Comparison of ENCODE assay signal across 22 cellular contexts in the genomic region with DNA sequence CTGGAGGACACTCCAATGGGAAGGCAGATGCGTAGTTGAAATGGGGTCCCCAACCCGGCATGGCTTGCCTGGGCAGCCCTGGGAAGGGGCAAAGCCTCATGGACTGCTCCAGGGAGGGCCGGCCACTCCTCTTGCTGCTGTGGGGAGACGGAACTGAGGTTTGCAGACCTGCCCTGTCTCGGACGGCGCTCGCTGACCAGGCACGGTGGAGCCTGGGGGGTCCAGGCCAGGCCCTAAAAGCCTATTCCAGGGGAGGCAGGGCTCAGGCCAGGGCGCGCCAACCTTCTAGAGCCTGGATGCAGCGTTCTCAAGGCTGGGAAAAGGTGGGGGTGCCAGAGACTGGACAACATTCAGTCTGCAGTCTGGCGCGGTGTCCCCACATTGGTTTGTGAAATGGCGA. TPM values are rescaled to one million over a fixed set of nuclear protein-coding genes. Genes with fewer than 3 reads are reported as not detected.
DNase-seq lines count a peak whose midpoint lies in the region; ATAC-seq and TF ChIP-seq lines count a peak whose summit lies in the region.
"Had no signal": no experiment of that assay in that cellular context is flagged by ENCODE, and none has a peak within 500 bp of the region (broad histone marks: within the 10 kb centered on the region; RNA-seq: fewer than 3 reads in every experiment).

No MANE protein-coding gene starts in this region.

- H3K4me3 Mint-ChIP-seq in endodermal cell (no peak overlapping the region), neural progenitor cell (no peak overlapping the region)
- H3K4me3 Mint-ChIP-seq: CD4-positive, CD25-positive, alpha-beta regulatory T cell; CD8-positive, alpha-beta T cell; H9 had no signal

- TF ChIP-seq CTCF in endodermal cell (conservative IDR thresholded peaks at IDR 0.05), result no peak
- no peak for TF ChIP-seq CTCF in neural progenitor cell (IDR thresholded peaks at IDR 0.05)

- peaks cover 12% of the 10 kb centered on the region for H3K4me1 Mint-ChIP-seq in endodermal cell
- peaks cover 12% of the 10 kb centered on the region for H3K4me1 Mint-ChIP-seq in neural progenitor cell
- H3K4me1 Mint-ChIP-seq: CD4-positive, CD25-positive, alpha-beta regulatory T cell had no signal

- no peaks in the 10 kb centered on the region for H4K20me1 ChIP-seq in BLaER1
- H4K20me1 ChIP-seq in neural progenitor cell (ENCODE audit: low read depth), result no peaks in the 10 kb centered on the region

- H3K27me3 ChIP-seq in BLaER1, result no peaks in the 10 kb centered on the region
- H3K27me3 ChIP-seq in endodermal cell (ENCODE audit: control insufficient read depth, insufficient read depth, low read length, poor library complexity, severe bottlenecking), result no peaks in the 10 kb centered on the region
- no peaks in the 10 kb centered on the region for H3K27me3 ChIP-seq in neural progenitor cell
- H3K27me3 ChIP-seq: BE2C had no signal

- intact Hi-C loops in sciatic nerve (cut with DNase I), result no loop called here

- H3K4me3 ChIP-seq in BLaER1 (no peak overlapping the region), endodermal cell (ENCODE audit: low read length) (no peak overlapping the region), neural progenitor cell (no peak overlapping the region)
- H3K4me3 ChIP-seq: GM12878, GM23248 had no signal

- peaks cover 47% of the 10 kb centered on the region for H3K4me1 ChIP-seq in BLaER1
- peaks cover under 1% of the 10 kb centered on the region for H3K4me1 ChIP-seq in endodermal cell (ENCODE audit: control insufficient read depth, insufficient read depth, low read length)
- H3K4me1 ChIP-seq in neural progenitor cell, result no peaks in the 10 kb centered on the region
- H3K4me1 ChIP-seq: BE2C had no signal

- H3K9me3 Mint-ChIP-seq in endodermal cell (peaks cover 4% of the 10 kb centered on the region), neural progenitor cell (peaks cover 2% of the 10 kb centered on the region)
- H3K9me3 Mint-ChIP-seq: CD8-positive, alpha-beta T cell had no signal

- WGBS in endodermal cell (ENCODE audit: insufficient coverage in 1 of 2, insufficient read length in 1 of 2), 2 experiments, result 96 to 99% methylated on average over 12 to 15 of the region's 15 CpGs

- ATAC-seq in sciatic nerve, result peak; percentile 65
- ATAC-seq: CD8-positive, alpha-beta T cell; GM12878; HCT116 had no signal

- H3K36me3 Mint-ChIP-seq in endodermal cell (ENCODE audit: low read depth) (no peaks in the 10 kb centered on the region), neural progenitor cell (no peaks in the 10 kb centered on the region)
- H3K36me3 Mint-ChIP-seq: CD4-positive, CD25-positive, alpha-beta regulatory T cell; CD8-positive, alpha-beta T cell had no signal

- DNase-seq in endodermal cell (peak; percentile 32), neural progenitor cell (ENCODE audit: low spot score) (no peak), sciatic nerve (ENCODE audit: low spot score) (no peak), Ammon's horn (ENCODE audit: low spot score) (no peak), SIG-M5 (lab: John Stamatoyannopoulos, UW) (no peak), NCI-H345 (lab: John Stamatoyannopoulos, UW) (no peak)
- DNase-seq: BE2C; Caco-2; CD4-positive, CD25-positive, alpha-beta regulatory T cell; CD8-positive, alpha-beta T cell; DMS79; EL; GDM1; GM23248; H9 had no signal

- H3K27me3 Mint-ChIP-seq in endodermal cell (ENCODE audit: insufficient read depth), result peaks cover 23% of the 10 kb centered on the region
- no peaks in the 10 kb centered on the region for H3K27me3 Mint-ChIP-seq in neural progenitor cell (ENCODE audit: insufficient read depth, low read depth)
- H3K27me3 Mint-ChIP-seq: CD4-positive, CD25-positive, alpha-beta regulatory T cell had no signal

- H3K27ac Mint-ChIP-seq in endodermal cell (no peak overlapping the region), neural progenitor cell (peak overlapping the region; percentile 86)
- H3K27ac Mint-ChIP-seq: CD4-positive, CD25-positive, alpha-beta regulatory T cell; CD8-positive, alpha-beta T cell; H9 had no signal

- H3K36me3 ChIP-seq in BLaER1, result no peaks in the 10 kb centered on the region
- no peaks in the 10 kb centered on the region for H3K36me3 ChIP-seq in endodermal cell (ENCODE audit: control insufficient read depth, insufficient read depth, low read length)
- H3K36me3 ChIP-seq in neural progenitor cell, result no peaks in the 10 kb centered on the region
- H3K36me3 ChIP-seq: BE2C had no signal

- H3K9ac ChIP-seq in BLaER1 (no peak overlapping the region), endodermal cell (ENCODE audit: extremely low read depth, low read length, poor library complexity, severe bottlenecking) (no peak overlapping the region), neural progenitor cell (no peak overlapping the region)
- H3K9ac ChIP-seq: GM23248 had no signal

- no peaks in the 10 kb centered on the region; the same call in 1 of the 2 replicates for H3K9me3 ChIP-seq in BLaER1
- no peaks in the 10 kb centered on the region for H3K9me3 ChIP-seq in endodermal cell (ENCODE audit: control insufficient read depth, low read length)
- H3K9me3 ChIP-seq in neural progenitor cell (ENCODE audit: low read depth), result no peaks in the 10 kb centered on the region
- H3K9me3 ChIP-seq: BE2C had no signal

- peak overlapping the region; percentile 89 for H3K4me2 ChIP-seq in BLaER1
- no peak overlapping the region for H3K4me2 ChIP-seq in neural progenitor cell

- H3K79me2 ChIP-seq in neural progenitor cell (ENCODE audit: low read depth), result no peaks in the 10 kb centered on the region

- no peaks in the 10 kb centered on the region for H3F3A ChIP-seq in neural progenitor cell (ENCODE audit: low read depth)

- peak overlapping the region; percentile 34 for H2AFZ ChIP-seq in neural progenitor cell (replicated peaks)
- H2AFZ ChIP-seq: GM23248 had no signal

- peak overlapping the region; percentile 73 for H3K27ac ChIP-seq in BLaER1
- H3K27ac ChIP-seq in endodermal cell (ENCODE audit: low read depth, low read length), result no peak overlapping the region
- H3K27ac ChIP-seq in neural progenitor cell, result no peak overlapping the region
- H3K27ac ChIP-seq: 22Rv1, C4-2B, GM23248 had no signal

RNA-seq across cellular contexts. Expression of gene TTLL2, which starts 12.3 kb away (rescaled TPM):
- total RNA-seq in endodermal cell, result not detected
- not detected for polyA plus RNA-seq in endodermal cell (2013, experiment 1 of 2)
- polyA plus RNA-seq in endodermal cell (2013, experiment 2 of 2), result not detected
- total RNA-seq in neural progenitor cell (ENCODE audit: low replicate concordance), result not detected in 2 replicates
- not detected for total RNA-seq in sciatic nerve
- total RNA-seq: Caco-2; CD4-positive, CD25-positive, alpha-beta regulatory T cell; CD8-positive, alpha-beta T cell; GM12878; GM23248; H4; H9 had no signal
- polyA plus RNA-seq: AG04450; CD4-positive, CD25-positive, alpha-beta regulatory T cell; GM12878; GM23248 had no signal

RNA-seq across cellular contexts. Expression of gene UNC93A, which starts 46.1 kb away (rescaled TPM):
- 1 to 10 TPM; 2.0 to 4.0 TPM for total RNA-seq in endodermal cell
- 3.1 TPM for polyA plus RNA-seq in endodermal cell (2013, experiment 1 of 2)
- polyA plus RNA-seq in endodermal cell (2013, experiment 2 of 2), result 0.83 TPM
- total RNA-seq in neural progenitor cell (ENCODE audit: low replicate concordance), result 0.28 TPM in 1 of 2 replicates, not detected in the other
- not detected for total RNA-seq in sciatic nerve
- total RNA-seq: CD4-positive, CD25-positive, alpha-beta regulatory T cell; CD8-positive, alpha-beta T cell; GM12878; GM23248; H4 had no signal
- polyA plus RNA-seq: AG04450; CD4-positive, CD25-positive, alpha-beta regulatory T cell; GM23248 had no signal
